ENCODE assay signal across 2 cellular contexts in the genomic region with DNA sequence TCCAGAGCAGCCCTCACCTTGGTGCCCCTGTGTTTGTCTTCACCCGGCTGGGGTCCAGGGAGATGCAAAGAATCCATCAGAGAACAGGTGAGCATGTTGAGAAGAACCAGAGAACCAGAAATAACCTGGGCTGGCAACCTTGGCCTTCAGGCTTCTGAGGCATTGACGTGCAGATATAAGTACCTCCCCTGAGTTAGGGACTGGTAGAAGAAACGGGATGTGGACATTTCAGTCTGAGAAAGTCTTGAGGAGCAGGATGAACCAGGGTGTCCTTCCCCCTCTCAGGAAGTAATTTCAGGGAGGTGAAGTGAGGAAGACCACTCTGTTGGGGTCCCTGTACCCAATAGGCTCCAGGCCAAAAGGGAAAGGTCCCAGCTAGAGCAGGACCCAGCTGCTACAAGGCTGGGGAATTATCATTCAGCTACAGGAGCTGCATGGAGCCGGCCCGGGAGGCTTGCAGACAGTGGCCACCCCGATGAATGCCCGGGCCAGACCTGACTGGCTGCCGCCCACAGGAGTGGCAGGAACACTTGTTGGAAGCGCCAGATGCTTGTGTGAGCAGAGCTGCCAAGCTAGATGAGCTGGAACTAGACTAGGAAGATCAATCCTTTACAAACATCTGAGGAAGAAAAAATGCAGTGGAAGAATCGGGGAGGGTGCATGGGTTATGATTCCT.
TF ChIP-seq lines count a peak whose summit lies in the region.

No MANE protein-coding gene starts in this region.

TF ChIP-seq in HepG2, 621 proteins besides CTCF, POLR2A, EP300 and RAD21 (continued from another document):
- TF ChIP-seq POLR2AphosphoS2 (IDR thresholded peaks at IDR 0.05; ENCODE audit: low read depth, low read length): no peak
- no peak for TF ChIP-seq AKAP8 (CRISPR knock-in tag; IDR thresholded peaks at IDR 0.05)
- TF ChIP-seq, protein P1, sequence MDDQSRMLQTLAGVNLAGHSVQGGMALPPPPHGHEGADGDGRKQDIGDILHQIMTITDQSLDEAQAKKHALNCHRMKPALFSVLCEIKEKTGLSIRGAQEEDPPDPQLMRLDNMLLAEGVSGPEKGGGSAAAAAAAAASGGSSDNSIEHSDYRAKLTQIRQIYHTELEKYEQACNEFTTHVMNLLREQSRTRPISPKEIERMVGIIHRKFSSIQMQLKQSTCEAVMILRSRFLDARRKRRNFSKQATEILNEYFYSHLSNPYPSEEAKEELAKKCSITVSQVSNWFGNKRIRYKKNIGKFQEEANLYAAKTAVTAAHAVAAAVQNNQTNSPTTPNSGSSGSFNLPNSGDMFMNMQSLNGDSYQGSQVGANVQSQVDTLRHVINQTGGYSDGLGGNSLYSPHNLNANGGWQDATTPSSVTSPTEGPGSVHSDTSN (CRISPR knock-in tag; IDR thresholded peaks at IDR 0.05; ENCODE audit: borderline replicate concordance): no peak
- no peak for TF ChIP-seq CEBPB (IDR thresholded peaks at IDR 0.05; ENCODE audit: borderline replicate concordance, low read depth, low read length)
- TF ChIP-seq, protein P2, sequence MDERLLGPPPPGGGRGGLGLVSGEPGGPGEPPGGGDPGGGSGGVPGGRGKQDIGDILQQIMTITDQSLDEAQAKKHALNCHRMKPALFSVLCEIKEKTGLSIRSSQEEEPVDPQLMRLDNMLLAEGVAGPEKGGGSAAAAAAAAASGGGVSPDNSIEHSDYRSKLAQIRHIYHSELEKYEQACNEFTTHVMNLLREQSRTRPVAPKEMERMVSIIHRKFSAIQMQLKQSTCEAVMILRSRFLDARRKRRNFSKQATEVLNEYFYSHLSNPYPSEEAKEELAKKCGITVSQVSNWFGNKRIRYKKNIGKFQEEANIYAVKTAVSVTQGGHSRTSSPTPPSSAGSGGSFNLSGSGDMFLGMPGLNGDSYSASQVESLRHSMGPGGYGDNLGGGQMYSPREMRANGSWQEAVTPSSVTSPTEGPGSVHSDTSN (CRISPR knock-in tag; IDR thresholded peaks at IDR 0.05): no peak
- no peak for TF ChIP-seq ZNF329 (CRISPR knock-in tag; IDR thresholded peaks at IDR 0.05; ENCODE audit: low read depth)
- TF ChIP-seq AGO1 (IDR thresholded peaks at IDR 0.05; ENCODE audit: low read depth, low read length, poor library complexity, severe bottlenecking): no peak
- TF ChIP-seq PHF5A (CRISPR knock-in tag; IDR thresholded peaks at IDR 0.05; ENCODE audit: low read depth, unreplicated experiment): no peak
- TF ChIP-seq, protein P3, sequence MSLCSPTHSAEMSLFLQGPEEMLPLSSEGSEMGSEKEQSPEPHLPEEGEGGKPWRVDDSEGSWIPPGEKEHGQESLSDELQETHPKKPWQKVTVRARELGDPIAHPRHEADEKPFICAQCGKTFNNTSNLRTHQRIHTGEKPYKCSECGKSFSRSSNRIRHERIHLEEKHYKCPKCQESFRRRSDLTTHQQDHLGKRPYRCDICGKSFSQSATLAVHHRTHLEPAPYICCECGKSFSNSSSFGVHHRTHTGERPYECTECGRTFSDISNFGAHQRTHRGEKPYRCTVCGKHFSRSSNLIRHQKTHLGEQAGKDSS (CRISPR knock-in tag; IDR thresholded peaks at IDR 0.05; ENCODE audit: borderline replicate concordance, low read depth): no peak
- TF ChIP-seq, protein P4, sequence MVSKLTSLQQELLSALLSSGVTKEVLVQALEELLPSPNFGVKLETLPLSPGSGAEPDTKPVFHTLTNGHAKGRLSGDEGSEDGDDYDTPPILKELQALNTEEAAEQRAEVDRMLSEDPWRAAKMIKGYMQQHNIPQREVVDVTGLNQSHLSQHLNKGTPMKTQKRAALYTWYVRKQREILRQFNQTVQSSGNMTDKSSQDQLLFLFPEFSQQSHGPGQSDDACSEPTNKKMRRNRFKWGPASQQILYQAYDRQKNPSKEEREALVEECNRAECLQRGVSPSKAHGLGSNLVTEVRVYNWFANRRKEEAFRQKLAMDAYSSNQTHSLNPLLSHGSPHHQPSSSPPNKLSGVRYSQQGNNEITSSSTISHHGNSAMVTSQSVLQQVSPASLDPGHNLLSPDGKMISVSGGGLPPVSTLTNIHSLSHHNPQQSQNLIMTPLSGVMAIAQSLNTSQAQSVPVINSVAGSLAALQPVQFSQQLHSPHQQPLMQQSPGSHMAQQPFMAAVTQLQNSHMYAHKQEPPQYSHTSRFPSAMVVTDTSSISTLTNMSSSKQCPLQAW (CRISPR knock-in tag; IDR thresholded peaks at IDR 0.05): 0 out of 2 replicates have a peak, but pooled peaks have one; percentile 59

TF ChIP-seq in WTC11, 78 proteins besides CTCF, POLR2A, EP300 and RAD21 (continued from another document):
- TF ChIP-seq, protein P5, sequence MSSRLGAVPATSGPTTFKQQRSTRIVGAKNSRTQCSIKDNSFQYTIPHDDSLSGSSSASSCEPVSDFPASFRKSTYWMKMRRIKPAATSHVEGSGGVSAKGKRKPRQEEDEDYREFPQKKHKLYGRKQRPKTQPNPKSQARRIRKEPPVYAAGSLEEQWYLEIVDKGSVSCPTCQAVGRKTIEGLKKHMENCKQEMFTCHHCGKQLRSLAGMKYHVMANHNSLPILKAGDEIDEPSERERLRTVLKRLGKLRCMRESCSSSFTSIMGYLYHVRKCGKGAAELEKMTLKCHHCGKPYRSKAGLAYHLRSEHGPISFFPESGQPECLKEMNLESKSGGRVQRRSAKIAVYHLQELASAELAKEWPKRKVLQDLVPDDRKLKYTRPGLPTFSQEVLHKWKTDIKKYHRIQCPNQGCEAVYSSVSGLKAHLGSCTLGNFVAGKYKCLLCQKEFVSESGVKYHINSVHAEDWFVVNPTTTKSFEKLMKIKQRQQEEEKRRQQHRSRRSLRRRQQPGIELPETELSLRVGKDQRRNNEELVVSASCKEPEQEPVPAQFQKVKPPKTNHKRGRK (CRISPR knock-in tag; IDR thresholded peaks at IDR 0.05; ENCODE audit: borderline replicate concordance): no peak
- no peak for TF ChIP-seq NR3C1 (CRISPR knock-in tag; conservative IDR thresholded peaks at IDR 0.05; ENCODE audit: low read depth)
- TF ChIP-seq NFE2L1 (CRISPR knock-in tag; IDR thresholded peaks at IDR 0.05): no peak
- TF ChIP-seq OVOL2 (CRISPR knock-in tag; IDR thresholded peaks at IDR 0.05; ENCODE audit: borderline replicate concordance): no peak
- TF ChIP-seq KAT7 (CRISPR knock-in tag; IDR thresholded peaks at IDR 0.05; ENCODE audit: borderline replicate concordance): no peak
- no peak for TF ChIP-seq ZNF671 (CRISPR knock-in tag; IDR thresholded peaks at IDR 0.05)
- no peak for TF ChIP-seq TEAD1 (CRISPR knock-in tag; IDR thresholded peaks at IDR 0.05)
- no peak for TF ChIP-seq JUN (CRISPR knock-in tag; IDR thresholded peaks at IDR 0.05)
- TF ChIP-seq, protein P6, sequence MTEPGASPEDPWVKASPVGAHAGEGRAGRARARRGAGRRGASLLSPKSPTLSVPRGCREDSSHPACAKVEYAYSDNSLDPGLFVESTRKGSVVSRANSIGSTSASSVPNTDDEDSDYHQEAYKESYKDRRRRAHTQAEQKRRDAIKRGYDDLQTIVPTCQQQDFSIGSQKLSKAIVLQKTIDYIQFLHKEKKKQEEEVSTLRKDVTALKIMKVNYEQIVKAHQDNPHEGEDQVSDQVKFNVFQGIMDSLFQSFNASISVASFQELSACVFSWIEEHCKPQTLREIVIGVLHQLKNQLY (CRISPR knock-in tag; IDR thresholded peaks at IDR 0.05): no peak
- TF ChIP-seq, protein P7, sequence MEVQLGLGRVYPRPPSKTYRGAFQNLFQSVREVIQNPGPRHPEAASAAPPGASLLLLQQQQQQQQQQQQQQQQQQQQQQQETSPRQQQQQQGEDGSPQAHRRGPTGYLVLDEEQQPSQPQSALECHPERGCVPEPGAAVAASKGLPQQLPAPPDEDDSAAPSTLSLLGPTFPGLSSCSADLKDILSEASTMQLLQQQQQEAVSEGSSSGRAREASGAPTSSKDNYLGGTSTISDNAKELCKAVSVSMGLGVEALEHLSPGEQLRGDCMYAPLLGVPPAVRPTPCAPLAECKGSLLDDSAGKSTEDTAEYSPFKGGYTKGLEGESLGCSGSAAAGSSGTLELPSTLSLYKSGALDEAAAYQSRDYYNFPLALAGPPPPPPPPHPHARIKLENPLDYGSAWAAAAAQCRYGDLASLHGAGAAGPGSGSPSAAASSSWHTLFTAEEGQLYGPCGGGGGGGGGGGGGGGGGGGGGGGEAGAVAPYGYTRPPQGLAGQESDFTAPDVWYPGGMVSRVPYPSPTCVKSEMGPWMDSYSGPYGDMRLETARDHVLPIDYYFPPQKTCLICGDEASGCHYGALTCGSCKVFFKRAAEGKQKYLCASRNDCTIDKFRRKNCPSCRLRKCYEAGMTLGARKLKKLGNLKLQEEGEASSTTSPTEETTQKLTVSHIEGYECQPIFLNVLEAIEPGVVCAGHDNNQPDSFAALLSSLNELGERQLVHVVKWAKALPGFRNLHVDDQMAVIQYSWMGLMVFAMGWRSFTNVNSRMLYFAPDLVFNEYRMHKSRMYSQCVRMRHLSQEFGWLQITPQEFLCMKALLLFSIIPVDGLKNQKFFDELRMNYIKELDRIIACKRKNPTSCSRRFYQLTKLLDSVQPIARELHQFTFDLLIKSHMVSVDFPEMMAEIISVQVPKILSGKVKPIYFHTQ (CRISPR knock-in tag; IDR thresholded peaks at IDR 0.05): no peak
